8 cellular contexts compared by ENCODE assay signal in the genomic region with DNA sequence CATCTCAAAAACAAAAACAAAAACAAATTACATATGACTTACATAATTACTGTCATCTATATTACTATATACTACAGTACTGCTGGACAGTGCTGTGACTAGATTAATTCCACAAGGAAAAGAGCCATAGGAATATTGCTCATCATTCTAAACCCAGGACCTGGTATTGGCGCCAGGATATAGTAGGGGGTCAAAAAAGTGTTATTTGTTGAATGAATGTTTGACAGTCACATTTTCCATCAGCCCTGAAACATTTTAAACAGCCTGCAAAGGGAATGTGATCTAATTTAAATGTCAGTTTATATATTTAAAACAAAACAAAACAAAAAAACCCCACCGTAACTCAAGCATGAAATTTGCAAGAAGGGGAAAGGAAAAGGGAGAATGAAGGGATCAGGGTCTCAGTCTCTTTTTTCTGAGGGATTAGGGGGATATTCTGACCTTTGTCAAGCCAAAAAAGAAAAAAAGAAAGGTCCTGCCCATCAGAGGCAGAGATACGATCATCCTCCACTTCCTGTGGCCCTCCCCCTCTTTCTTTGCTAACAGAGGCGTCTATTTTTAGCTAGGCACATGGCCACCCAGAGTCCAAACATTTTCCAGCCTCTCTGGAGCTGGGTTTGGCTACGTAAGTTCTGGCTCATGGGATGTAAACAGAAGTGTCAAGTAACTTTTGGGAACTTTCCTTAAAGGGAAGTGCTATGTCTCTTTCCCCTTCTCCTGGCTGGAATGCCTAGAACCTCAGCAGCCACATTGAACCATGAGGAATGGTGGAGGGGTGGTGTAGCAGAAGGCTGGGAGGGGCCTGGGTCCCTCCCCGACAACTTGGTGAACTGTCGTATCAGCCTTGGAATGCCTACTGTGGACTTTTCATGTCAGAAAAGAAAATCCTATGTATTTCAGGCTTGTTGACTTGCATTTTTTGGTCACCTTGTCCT. TPM values are rescaled to one million over a fixed set of nuclear protein-coding genes. Genes with fewer than 3 reads are reported as not detected.
DNase-seq lines count a peak whose midpoint lies in the region; ATAC-seq and TF ChIP-seq lines count a peak whose summit lies in the region.

No MANE protein-coding gene starts in this region.

- no peak overlapping the region for H3K4me3 Mint-ChIP-seq in stimulated activated naive B cell treated with anti-CD40 and anti-IgM and Interleukin-4, amounts not matched to agents 10 μg/mL and 1 μg/mL and 100 μg/mL, for 72 hours

- H3K4me1 Mint-ChIP-seq in stimulated activated naive B cell treated with anti-CD40 and anti-IgM and Interleukin-4, amounts not matched to agents 10 μg/mL and 1 μg/mL and 100 μg/mL, for 72 hours: peaks cover 0 to 7% of the 10 kb centered on the region in 2 donors

- H4K20me1 ChIP-seq in BLaER1: no peaks in the 10 kb centered on the region

- H3K4me2 ChIP-seq in BLaER1: peak overlapping the region; percentile 51

- H3K27ac Mint-ChIP-seq in stimulated activated naive B cell treated with anti-CD40 and anti-IgM and Interleukin-4, amounts not matched to agents 10 μg/mL and 1 μg/mL and 100 μg/mL, for 72 hours: no peak overlapping the region

- peak overlapping the region; percentile 34; the same call in 1 of the 2 replicates for H3K9ac ChIP-seq in BLaER1

- peaks cover 15% of the 10 kb centered on the region for H3K36me3 ChIP-seq in BLaER1
- H3K36me3 ChIP-seq in ascending aorta: no peaks in the 10 kb centered on the region
- no peaks in the 10 kb centered on the region for H3K36me3 ChIP-seq in H7 (replicated peaks; ENCODE audit: control insufficient read depth, insufficient read depth, low read length)

- no peak for TF ChIP-seq CTCF in ascending aorta (IDR thresholded peaks at IDR 0.05)

- peaks cover 27% of the 10 kb centered on the region for H3K4me1 ChIP-seq in BLaER1
- peaks cover 0 to 32% of the 10 kb centered on the region in 2 donors for H3K4me1 ChIP-seq in ascending aorta

- peak; percentile 45 to 50 for ATAC-seq in stimulated activated naive B cell treated with anti-CD40 and anti-IgM and Interleukin-4, amounts not matched to agents 10 μg/mL and 1 μg/mL and 100 μg/mL, for 72 hours (replicated peaks)
- ATAC-seq in HG02571 (IDR thresholded peaks at IDR 0.05; ENCODE audit: unreplicated experiment): no peak

- H3K4me3 ChIP-seq in BLaER1: no peak overlapping the region
- H3K4me3 ChIP-seq in ascending aorta: peak overlapping the region; percentile 27
- no peak overlapping the region for H3K4me3 ChIP-seq in H7 (ENCODE audit: insufficient read depth, low read depth, low read length)

- intact Hi-C loops in ascending aorta (cut with DNase I): loop anchor here (2.0 kb wide), 1 partner anchor 44 kb away; the partner anchor contains the start of gene DLG5

- H3K27me3 Mint-ChIP-seq in stimulated activated naive B cell treated with anti-CD40 and anti-IgM and Interleukin-4, amounts not matched to agents 10 μg/mL and 1 μg/mL and 100 μg/mL, for 72 hours: no peaks in the 10 kb centered on the region

- H3K27me3 ChIP-seq in BLaER1 (no peaks in the 10 kb centered on the region), ascending aorta (no peaks in the 10 kb centered on the region), H7 (ENCODE audit: control insufficient read depth, insufficient read depth, low read length) (no peaks in the 10 kb centered on the region)

- DNase-seq in HuH-7 (ENCODE audit: low spot score): peak; percentile 11
- DNase-seq in ascending aorta (ENCODE audit: low spot score in 2 of 2): peak; percentile 61 to 91
- peak; percentile 33 for DNase-seq in iPS DF 19.7 (ENCODE audit: low read depth, low spot score)
- no peak for DNase-seq in stimulated activated naive B cell treated with anti-CD40 and anti-IgM and Interleukin-4, amounts not matched to agents 10 μg/mL and 1 μg/mL and 100 μg/mL, for 72 hours
- DNase-seq in H7: no peak
- DNase-seq in DMS79 (lab: John Stamatoyannopoulos, UW): no peak

- H3K9me3 ChIP-seq in BLaER1 (0 out of 2 replicates have a peak, but pooled peaks cover 3% of the 10 kb centered on the region), ascending aorta (no peaks in the 10 kb centered on the region)

- H3K27ac ChIP-seq in BLaER1 (peak overlapping the region; percentile 53), ascending aorta (peak overlapping the region; percentile 84 to 89)

- no peaks in the 10 kb centered on the region for H3K9me3 Mint-ChIP-seq in stimulated activated naive B cell treated with anti-CD40 and anti-IgM and Interleukin-4, amounts not matched to agents 10 μg/mL and 1 μg/mL and 100 μg/mL, for 72 hours

- H3K36me3 Mint-ChIP-seq in stimulated activated naive B cell treated with anti-CD40 and anti-IgM and Interleukin-4, amounts not matched to agents 10 μg/mL and 1 μg/mL and 100 μg/mL, for 72 hours: peaks cover 17 to 32% of the 10 kb centered on the region in 2 donors

RNA-seq across cellular contexts. Expression of gene DLG5, which starts 44.6 kb away (rescaled TPM):
- 32.9 TPM for total RNA-seq in ascending aorta
- total RNA-seq in H7 (2014; rRNA removed; shearing (Covaris generic)): 28.2 and 31.7 TPM in 2 replicates

RNA-seq across cellular contexts. Expression of gene POLR3A, which starts 58.2 kb away (rescaled TPM):
- 18.6 TPM for total RNA-seq in ascending aorta
- 12.3 and 14.3 TPM in 2 replicates for total RNA-seq in H7 (2014; rRNA removed; shearing (Covaris generic))

Comparison
In these comparisons a context has a peak if more than half of its experiments do, and no peak if none do; other contexts are left out.
1. H3K4me3 ChIP-seq: peak in ascending aorta (2 of 2); none in BLaER1 (single experiment) and H7 (single experiment).
2. DNase-seq: peak in HuH-7 (single experiment), ascending aorta (2 of 2) and iPS DF 19.7 (single experiment); none in stimulated activated naive B cell treated with anti-CD40 and anti-IgM and Interleukin-4, amounts not matched to agents 10 μg/mL and 1 μg/mL and 100 μg/mL, for 72 hours (single experiment), H7 (single experiment) and DMS79 (single experiment).